Comparison of ENCODE assay signal across 1 cellular context in genomic region chr22:50146440-50147228, GRCh38.
A peak's percentile ranks its signal among the peaks of the same experiment; 100 is the strongest.
TF ChIP-seq lines count a peak whose summit lies in the region.

No MANE protein-coding gene starts in this region.

TF ChIP-seq in HepG2, 621 proteins besides CTCF, POLR2A, EP300 and RAD21 (continued from another document and continues in another):
- TF ChIP-seq, protein P1, sequence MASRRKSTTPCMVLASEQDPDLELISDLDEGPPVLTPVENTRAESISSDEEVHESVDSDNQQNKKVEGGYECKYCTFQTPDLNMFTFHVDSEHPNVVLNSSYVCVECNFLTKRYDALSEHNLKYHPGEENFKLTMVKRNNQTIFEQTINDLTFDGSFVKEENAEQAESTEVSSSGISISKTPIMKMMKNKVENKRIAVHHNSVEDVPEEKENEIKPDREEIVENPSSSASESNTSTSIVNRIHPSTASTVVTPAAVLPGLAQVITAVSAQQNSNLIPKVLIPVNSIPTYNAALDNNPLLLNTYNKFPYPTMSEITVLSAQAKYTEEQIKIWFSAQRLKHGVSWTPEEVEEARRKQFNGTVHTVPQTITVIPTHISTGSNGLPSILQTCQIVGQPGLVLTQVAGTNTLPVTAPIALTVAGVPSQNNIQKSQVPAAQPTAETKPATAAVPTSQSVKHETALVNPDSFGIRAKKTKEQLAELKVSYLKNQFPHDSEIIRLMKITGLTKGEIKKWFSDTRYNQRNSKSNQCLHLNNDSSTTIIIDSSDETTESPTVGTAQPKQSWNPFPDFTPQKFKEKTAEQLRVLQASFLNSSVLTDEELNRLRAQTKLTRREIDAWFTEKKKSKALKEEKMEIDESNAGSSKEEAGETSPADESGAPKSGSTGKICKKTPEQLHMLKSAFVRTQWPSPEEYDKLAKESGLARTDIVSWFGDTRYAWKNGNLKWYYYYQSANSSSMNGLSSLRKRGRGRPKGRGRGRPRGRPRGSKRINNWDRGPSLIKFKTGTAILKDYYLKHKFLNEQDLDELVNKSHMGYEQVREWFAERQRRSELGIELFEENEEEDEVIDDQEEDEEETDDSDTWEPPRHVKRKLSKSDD (CRISPR knock-in tag; IDR thresholded peaks at IDR 0.05; ENCODE audit: low read depth) = peak; percentile 60; the same call in 1 of the 2 replicates
- TF ChIP-seq ZKSCAN5 (CRISPR knock-in tag; IDR thresholded peaks at IDR 0.05) (no peak), ZBTB33 (CRISPR knock-in tag; IDR thresholded peaks at IDR 0.05) (0 out of 2 replicates have a peak, but pooled peaks have one; percentile 22), GLMP (CRISPR knock-in tag; IDR thresholded peaks at IDR 0.05; ENCODE audit: borderline replicate concordance) (no peak), ZNF572 (CRISPR knock-in tag; IDR thresholded peaks at IDR 0.05) (no peak), PAF1 (CRISPR knock-in tag; IDR thresholded peaks at IDR 0.05) (no peak), ZBTB7A (CRISPR knock-in tag; IDR thresholded peaks at IDR 0.05) (peak; percentile 60), ZNF768 (CRISPR knock-in tag; IDR thresholded peaks at IDR 0.05) (no peak), ZBTB44 (CRISPR knock-in tag; IDR thresholded peaks at IDR 0.05) (no peak), ELF4 (CRISPR knock-in tag; IDR thresholded peaks at IDR 0.05; ENCODE audit: borderline replicate concordance) (no peak), NR3C1 (CRISPR knock-in tag; IDR thresholded peaks at IDR 0.05) (no peak), ZBTB39 (CRISPR knock-in tag; IDR thresholded peaks at IDR 0.05) (no peak), FOXA3 (CRISPR knock-in tag; IDR thresholded peaks at IDR 0.05) (no peak), SALL2 (CRISPR knock-in tag; IDR thresholded peaks at IDR 0.05) (no peak), ZFP91 (CRISPR knock-in tag; IDR thresholded peaks at IDR 0.05; ENCODE audit: borderline replicate concordance) (peak; percentile 61; the same call in 1 of the 2 replicates), PHB2 (IDR thresholded peaks at IDR 0.05; ENCODE audit: partially characterized antibody) (no peak), ZZZ3 (CRISPR knock-in tag; IDR thresholded peaks at IDR 0.05; ENCODE audit: borderline replicate concordance) (no peak), MBNL3 (CRISPR knock-in tag; conservative IDR thresholded peaks at IDR 0.05) (no peak), HCFC1 (IDR thresholded peaks at IDR 0.05; ENCODE audit: low read depth, low read length) (no peak), KDM4B (CRISPR knock-in tag; IDR thresholded peaks at IDR 0.05) (no peak), HES4 (CRISPR knock-in tag; IDR thresholded peaks at IDR 0.05; ENCODE audit: borderline replicate concordance) (no peak), GATAD2A (CRISPR knock-in tag; IDR thresholded peaks at IDR 0.05) (peak; percentile 66), ZNF496 (CRISPR knock-in tag; IDR thresholded peaks at IDR 0.05; ENCODE audit: insufficient replicate concordance) (no peak), ZNF383 (CRISPR knock-in tag; IDR thresholded peaks at IDR 0.05; ENCODE audit: borderline replicate concordance) (no peak), ZNF766 (CRISPR knock-in tag; IDR thresholded peaks at IDR 0.05; ENCODE audit: borderline replicate concordance) (no peak), ZNF253 (CRISPR knock-in tag; IDR thresholded peaks at IDR 0.05; ENCODE audit: borderline replicate concordance) (no peak), SRY (CRISPR knock-in tag; IDR thresholded peaks at IDR 0.05) (no peak), ZNF484 (CRISPR knock-in tag; IDR thresholded peaks at IDR 0.05; ENCODE audit: borderline replicate concordance, low read depth) (no peak), ZNF280D (CRISPR knock-in tag; IDR thresholded peaks at IDR 0.05) (no peak), KLF11 (CRISPR knock-in tag; IDR thresholded peaks at IDR 0.05) (no peak), ZNF878 (CRISPR knock-in tag; IDR thresholded peaks at IDR 0.05) (no peak), REXO4 (CRISPR knock-in tag; IDR thresholded peaks at IDR 0.05; ENCODE audit: borderline replicate concordance) (no peak), POLR2AphosphoS2 (IDR thresholded peaks at IDR 0.05; ENCODE audit: low read depth, low read length) (no peak), ZNF354B (CRISPR knock-in tag; IDR thresholded peaks at IDR 0.05) (no peak), ZNF430 (CRISPR knock-in tag; IDR thresholded peaks at IDR 0.05) (peak; percentile 89), TAF15 (IDR thresholded peaks at IDR 0.05; ENCODE audit: low read depth, low read length, poor library complexity, severe bottlenecking) (no peak)
- TF ChIP-seq, protein P2, sequence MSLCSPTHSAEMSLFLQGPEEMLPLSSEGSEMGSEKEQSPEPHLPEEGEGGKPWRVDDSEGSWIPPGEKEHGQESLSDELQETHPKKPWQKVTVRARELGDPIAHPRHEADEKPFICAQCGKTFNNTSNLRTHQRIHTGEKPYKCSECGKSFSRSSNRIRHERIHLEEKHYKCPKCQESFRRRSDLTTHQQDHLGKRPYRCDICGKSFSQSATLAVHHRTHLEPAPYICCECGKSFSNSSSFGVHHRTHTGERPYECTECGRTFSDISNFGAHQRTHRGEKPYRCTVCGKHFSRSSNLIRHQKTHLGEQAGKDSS (CRISPR knock-in tag; IDR thresholded peaks at IDR 0.05; ENCODE audit: borderline replicate concordance, low read depth) = no peak
- TF ChIP-seq, protein P3, sequence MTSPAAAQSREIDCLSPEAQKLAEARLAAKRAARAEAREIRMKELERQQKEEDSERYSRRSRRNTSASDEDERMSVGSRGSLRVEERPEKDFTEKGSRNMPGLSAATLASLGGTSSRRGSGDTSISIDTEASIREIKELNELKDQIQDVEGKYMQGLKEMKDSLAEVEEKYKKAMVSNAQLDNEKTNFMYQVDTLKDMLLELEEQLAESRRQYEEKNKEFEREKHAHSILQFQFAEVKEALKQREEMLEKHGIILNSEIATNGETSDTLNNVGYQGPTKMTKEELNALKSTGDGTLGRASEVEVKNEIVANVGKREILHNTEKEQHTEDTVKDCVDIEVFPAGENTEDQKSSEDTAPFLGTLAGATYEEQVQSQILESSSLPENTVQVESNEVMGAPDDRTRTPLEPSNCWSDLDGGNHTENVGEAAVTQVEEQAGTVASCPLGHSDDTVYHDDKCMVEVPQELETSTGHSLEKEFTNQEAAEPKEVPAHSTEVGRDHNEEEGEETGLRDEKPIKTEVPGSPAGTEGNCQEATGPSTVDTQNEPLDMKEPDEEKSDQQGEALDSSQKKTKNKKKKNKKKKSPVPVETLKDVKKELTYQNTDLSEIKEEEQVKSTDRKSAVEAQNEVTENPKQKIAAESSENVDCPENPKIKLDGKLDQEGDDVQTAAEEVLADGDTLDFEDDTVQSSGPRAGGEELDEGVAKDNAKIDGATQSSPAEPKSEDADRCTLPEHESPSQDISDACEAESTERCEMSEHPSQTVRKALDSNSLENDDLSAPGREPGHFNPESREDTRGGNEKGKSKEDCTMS (CRISPR knock-in tag; conservative IDR thresholded peaks at IDR 0.05) = no peak
- TF ChIP-seq, protein P4, sequence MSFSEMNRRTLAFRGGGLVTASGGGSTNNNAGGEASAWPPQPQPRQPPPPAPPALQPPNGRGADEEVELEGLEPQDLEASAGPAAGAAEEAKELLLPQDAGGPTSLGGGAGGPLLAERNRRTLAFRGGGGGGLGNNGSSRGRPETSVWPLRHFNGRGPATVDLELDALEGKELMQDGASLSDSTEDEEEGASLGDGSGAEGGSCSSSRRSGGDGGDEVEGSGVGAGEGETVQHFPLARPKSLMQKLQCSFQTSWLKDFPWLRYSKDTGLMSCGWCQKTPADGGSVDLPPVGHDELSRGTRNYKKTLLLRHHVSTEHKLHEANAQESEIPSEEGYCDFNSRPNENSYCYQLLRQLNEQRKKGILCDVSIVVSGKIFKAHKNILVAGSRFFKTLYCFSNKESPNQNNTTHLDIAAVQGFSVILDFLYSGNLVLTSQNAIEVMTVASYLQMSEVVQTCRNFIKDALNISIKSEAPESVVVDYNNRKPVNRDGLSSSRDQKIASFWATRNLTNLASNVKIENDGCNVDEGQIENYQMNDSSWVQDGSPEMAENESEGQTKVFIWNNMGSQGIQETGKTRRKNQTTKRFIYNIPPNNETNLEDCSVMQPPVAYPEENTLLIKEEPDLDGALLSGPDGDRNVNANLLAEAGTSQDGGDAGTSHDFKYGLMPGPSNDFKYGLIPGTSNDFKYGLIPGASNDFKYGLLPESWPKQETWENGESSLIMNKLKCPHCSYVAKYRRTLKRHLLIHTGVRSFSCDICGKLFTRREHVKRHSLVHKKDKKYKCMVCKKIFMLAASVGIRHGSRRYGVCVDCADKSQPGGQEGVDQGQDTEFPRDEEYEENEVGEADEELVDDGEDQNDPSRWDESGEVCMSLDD (CRISPR knock-in tag; IDR thresholded peaks at IDR 0.05; ENCODE audit: borderline replicate concordance) = peak; percentile 87; the same call in 1 of the 2 replicates
- TF ChIP-seq, protein P5, sequence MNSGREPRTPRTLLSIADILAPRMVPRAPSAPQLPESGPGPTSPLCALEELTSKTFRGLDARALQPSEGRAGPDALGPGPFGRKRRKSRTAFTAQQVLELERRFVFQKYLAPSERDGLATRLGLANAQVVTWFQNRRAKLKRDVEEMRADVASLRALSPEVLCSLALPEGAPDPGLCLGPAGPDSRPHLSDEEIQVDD (CRISPR knock-in tag; IDR thresholded peaks at IDR 0.05; ENCODE audit: borderline replicate concordance) = no peak
